In the genomic region with DNA sequence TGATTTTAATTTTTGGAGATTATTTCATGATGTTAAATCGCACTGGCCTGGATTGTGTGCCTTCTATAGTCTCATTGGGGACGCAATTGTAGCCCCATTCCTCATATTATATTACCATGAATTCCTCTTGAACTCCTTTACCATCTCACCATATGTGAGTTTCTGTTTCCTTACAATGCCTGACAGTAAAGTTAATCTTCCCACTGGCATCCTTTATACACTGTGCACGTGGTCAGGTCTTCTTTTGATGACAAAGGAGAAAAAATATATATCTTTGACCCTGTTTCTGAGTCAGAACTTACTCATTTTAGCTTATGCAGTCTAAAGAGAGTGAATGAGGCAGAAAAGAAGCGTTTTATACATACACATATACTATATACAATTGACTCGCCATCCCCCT, we compare ENCODE assay signal across 1 cellular context.
TF ChIP-seq lines count a peak whose summit lies in the region.

No MANE protein-coding gene starts in this region.

TF ChIP-seq in GM23338, 12 proteins besides CTCF, POLR2A, EP300 and RAD21 (continued from another document):
- no peak for TF ChIP-seq EZH2phosphoT487 (IDR thresholded peaks at IDR 0.05; ENCODE audit: unreplicated experiment)
- TF ChIP-seq, protein P1, sequence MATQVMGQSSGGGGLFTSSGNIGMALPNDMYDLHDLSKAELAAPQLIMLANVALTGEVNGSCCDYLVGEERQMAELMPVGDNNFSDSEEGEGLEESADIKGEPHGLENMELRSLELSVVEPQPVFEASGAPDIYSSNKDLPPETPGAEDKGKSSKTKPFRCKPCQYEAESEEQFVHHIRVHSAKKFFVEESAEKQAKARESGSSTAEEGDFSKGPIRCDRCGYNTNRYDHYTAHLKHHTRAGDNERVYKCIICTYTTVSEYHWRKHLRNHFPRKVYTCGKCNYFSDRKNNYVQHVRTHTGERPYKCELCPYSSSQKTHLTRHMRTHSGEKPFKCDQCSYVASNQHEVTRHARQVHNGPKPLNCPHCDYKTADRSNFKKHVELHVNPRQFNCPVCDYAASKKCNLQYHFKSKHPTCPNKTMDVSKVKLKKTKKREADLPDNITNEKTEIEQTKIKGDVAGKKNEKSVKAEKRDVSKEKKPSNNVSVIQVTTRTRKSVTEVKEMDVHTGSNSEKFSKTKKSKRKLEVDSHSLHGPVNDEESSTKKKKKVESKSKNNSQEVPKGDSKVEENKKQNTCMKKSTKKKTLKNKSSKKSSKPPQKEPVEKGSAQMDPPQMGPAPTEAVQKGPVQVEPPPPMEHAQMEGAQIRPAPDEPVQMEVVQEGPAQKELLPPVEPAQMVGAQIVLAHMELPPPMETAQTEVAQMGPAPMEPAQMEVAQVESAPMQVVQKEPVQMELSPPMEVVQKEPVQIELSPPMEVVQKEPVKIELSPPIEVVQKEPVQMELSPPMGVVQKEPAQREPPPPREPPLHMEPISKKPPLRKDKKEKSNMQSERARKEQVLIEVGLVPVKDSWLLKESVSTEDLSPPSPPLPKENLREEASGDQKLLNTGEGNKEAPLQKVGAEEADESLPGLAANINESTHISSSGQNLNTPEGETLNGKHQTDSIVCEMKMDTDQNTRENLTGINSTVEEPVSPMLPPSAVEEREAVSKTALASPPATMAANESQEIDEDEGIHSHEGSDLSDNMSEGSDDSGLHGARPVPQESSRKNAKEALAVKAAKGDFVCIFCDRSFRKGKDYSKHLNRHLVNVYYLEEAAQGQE (IDR thresholded peaks at IDR 0.05; ENCODE audit: unreplicated experiment): no peak
- TF ChIP-seq EZH2 (IDR thresholded peaks at IDR 0.05; ENCODE audit: low read depth, unreplicated experiment): no peak
- TF ChIP-seq ZNF114 (CRISPR knock-in tag; IDR thresholded peaks at IDR 0.05): no peak
- no peak for TF ChIP-seq JUNB (IDR thresholded peaks at IDR 0.05; ENCODE audit: unreplicated experiment)
- no peak for TF ChIP-seq STAT1 (IDR thresholded peaks at IDR 0.05; ENCODE audit: unreplicated experiment)
